Comparison of ENCODE assay signal across 22 cellular contexts in genomic region chr6:13722880-13723279, GRCh38.
"Had no signal": no experiment of that assay in that cellular context is flagged by ENCODE, and none has a peak within 500 bp of the region (broad histone marks: within the 10 kb centered on the region; RNA-seq: fewer than 3 reads in every experiment).

No MANE protein-coding gene starts in this region.

- H3K9me3 ChIP-seq: esophagus squamous epithelium, left ventricle myocardium inferior, lower lobe of right lung, prostate gland, right lobe of liver, tibial artery, upper lobe of right lung, vagina had no signal

- H3K27me3 ChIP-seq: esophagus squamous epithelium, foreskin keratinocyte, right lobe of liver, tibial artery, upper lobe of right lung, vagina had no signal

- H3K4me1 Mint-ChIP-seq: nephron had no signal

- H3K9me3 Mint-ChIP-seq: immature natural killer cell had no signal

- H3K27ac ChIP-seq: foreskin keratinocyte, left ventricle myocardium inferior, lower lobe of right lung, parathyroid adenoma, right lobe of liver, tibial artery, upper lobe of right lung, vagina had no signal

- H3K27ac Mint-ChIP-seq: immature natural killer cell; nephron; stimulated activated memory B cell treated with anti-CD40 and anti-IgM and Interleukin-4, amounts not matched to agents 10 μg/mL and 1 μg/mL and 100 μg/mL, for 72 hours; stimulated activated naive CD8-positive, alpha-beta T cell treated with anti-CD3 and anti-CD28 coated beads, Interleukin-15, Interleukin-2, amounts not matched to agents 100 ng/mL and 50 ng/mL, for 24 hours had no signal

- H3K27me3 Mint-ChIP-seq: naive B cell; stimulated activated memory B cell treated with anti-CD40 and anti-IgM and Interleukin-4, amounts not matched to agents 10 μg/mL and 1 μg/mL and 100 μg/mL, for 72 hours; stimulated activated naive CD8-positive, alpha-beta T cell treated with anti-CD3 and anti-CD28 coated beads, Interleukin-15, Interleukin-2, amounts not matched to agents 100 ng/mL and 50 ng/mL, for 24 hours had no signal

- H3K4me3 Mint-ChIP-seq: immature natural killer cell; naive B cell; nephron; stimulated activated memory B cell treated with anti-CD40 and anti-IgM and Interleukin-4, amounts not matched to agents 10 μg/mL and 1 μg/mL and 100 μg/mL, for 72 hours; stimulated activated naive CD8-positive, alpha-beta T cell treated with anti-CD3 and anti-CD28 coated beads, Interleukin-15, Interleukin-2, amounts not matched to agents 100 ng/mL and 50 ng/mL, for 24 hours had no signal

- H3K9ac ChIP-seq: parathyroid adenoma had no signal

- H3K4me3 ChIP-seq: esophagus squamous epithelium, left ventricle myocardium inferior, lower lobe of right lung, prostate gland, right lobe of liver, tibial artery, upper lobe of right lung, vagina had no signal

- H3K4me1 ChIP-seq: left ventricle myocardium inferior, lower lobe of right lung, parathyroid adenoma, right lobe of liver, tibial artery, upper lobe of right lung, vagina had no signal

- H2AFZ ChIP-seq: parathyroid adenoma had no signal

- H3K36me3 ChIP-seq: esophagus squamous epithelium, left ventricle myocardium inferior, lower lobe of right lung, prostate gland, right lobe of liver, tibial artery, upper lobe of right lung, vagina had no signal

- ATAC-seq: foreskin keratinocyte; left cardiac atrium; lower lobe of right lung; right lobe of liver; stimulated activated memory B cell treated with anti-CD40 and anti-IgM and Interleukin-4, amounts not matched to agents 10 μg/mL and 1 μg/mL and 100 μg/mL, for 72 hours; upper lobe of right lung had no signal

- H3K79me2 ChIP-seq: parathyroid adenoma had no signal

- H3K36me3 Mint-ChIP-seq: naive B cell; stimulated activated memory B cell treated with anti-CD40 and anti-IgM and Interleukin-4, amounts not matched to agents 10 μg/mL and 1 μg/mL and 100 μg/mL, for 72 hours had no signal

- DNase-seq: dermis blood vessel endothelial cell; esophagus squamous epithelium; foreskin keratinocyte; immature natural killer cell; left cardiac atrium; left ventricle myocardium inferior; lower lobe of right lung; mesendoderm; naive B cell; occipital lobe; right lobe of liver; stimulated activated CD4-positive, alpha-beta T cell treated with anti-CD3 and anti-CD28 coated beads, Interleukin-15, amount 100 ng/mL, for 24 hours; stimulated activated CD4-positive, alpha-beta T cell treated with anti-CD3 and anti-CD28 coated beads, Interleukin-1b, Interleukin-23, amount 100 ng/mL, for 48 hours; stimulated activated CD4-positive, alpha-beta T cell treated with anti-CD3 and anti-CD28 coated beads, Interleukin-4, amount 100 ng/mL, for 24 hours; tibial artery; upper lobe of right lung had no signal
